ENCODE assay signal across 1 cellular context in the genomic region with DNA sequence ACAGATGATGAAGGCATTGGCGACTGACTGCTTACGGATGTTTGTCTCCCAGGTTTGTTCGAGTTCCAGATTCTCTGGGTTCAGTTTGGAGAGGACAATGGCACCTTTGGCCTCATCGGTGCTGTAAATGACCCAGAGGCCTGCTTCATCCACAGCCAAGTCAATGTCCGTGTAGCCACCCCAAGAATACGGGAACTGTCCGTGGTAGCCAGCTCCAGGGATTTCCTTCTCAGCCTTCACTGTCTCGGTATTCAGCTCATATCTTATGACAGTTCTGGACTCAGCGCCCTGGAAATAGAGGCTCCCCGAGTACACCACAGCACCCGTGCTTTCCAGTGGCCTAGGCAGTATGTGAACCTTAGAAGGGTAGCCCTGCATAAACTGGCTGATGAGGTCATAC.
TF ChIP-seq lines count a peak whose summit lies in the region.

No MANE protein-coding gene starts in this region.

TF ChIP-seq in K562, 482 proteins besides CTCF, POLR2A, EP300 and RAD21:
- TF ChIP-seq KLF6 (CRISPR knock-in tag; IDR thresholded peaks at IDR 0.05; ENCODE audit: borderline replicate concordance): no peak
- no peak for TF ChIP-seq HNRNPUL1 (IDR thresholded peaks at IDR 0.05; ENCODE audit: low read length)
- TF ChIP-seq SIRT6 (IDR thresholded peaks at IDR 0.05; ENCODE audit: low read depth, low read length): no peak
- TF ChIP-seq, protein P1, sequence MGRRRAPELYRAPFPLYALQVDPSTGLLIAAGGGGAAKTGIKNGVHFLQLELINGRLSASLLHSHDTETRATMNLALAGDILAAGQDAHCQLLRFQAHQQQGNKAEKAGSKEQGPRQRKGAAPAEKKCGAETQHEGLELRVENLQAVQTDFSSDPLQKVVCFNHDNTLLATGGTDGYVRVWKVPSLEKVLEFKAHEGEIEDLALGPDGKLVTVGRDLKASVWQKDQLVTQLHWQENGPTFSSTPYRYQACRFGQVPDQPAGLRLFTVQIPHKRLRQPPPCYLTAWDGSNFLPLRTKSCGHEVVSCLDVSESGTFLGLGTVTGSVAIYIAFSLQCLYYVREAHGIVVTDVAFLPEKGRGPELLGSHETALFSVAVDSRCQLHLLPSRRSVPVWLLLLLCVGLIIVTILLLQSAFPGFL (CRISPR knock-in tag; IDR thresholded peaks at IDR 0.05): no peak
- TF ChIP-seq, protein P2, sequence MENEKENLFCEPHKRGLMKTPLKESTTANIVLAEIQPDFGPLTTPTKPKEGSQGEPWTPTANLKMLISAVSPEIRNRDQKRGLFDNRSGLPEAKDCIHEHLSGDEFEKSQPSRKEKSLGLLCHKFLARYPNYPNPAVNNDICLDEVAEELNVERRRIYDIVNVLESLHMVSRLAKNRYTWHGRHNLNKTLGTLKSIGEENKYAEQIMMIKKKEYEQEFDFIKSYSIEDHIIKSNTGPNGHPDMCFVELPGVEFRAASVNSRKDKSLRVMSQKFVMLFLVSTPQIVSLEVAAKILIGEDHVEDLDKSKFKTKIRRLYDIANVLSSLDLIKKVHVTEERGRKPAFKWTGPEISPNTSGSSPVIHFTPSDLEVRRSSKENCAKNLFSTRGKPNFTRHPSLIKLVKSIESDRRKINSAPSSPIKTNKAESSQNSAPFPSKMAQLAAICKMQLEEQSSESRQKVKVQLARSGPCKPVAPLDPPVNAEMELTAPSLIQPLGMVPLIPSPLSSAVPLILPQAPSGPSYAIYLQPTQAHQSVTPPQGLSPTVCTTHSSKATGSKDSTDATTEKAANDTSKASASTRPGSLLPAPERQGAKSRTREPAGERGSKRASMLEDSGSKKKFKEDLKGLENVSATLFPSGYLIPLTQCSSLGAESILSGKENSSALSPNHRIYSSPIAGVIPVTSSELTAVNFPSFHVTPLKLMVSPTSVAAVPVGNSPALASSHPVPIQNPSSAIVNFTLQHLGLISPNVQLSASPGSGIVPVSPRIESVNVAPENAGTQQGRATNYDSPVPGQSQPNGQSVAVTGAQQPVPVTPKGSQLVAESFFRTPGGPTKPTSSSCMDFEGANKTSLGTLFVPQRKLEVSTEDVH (IDR thresholded peaks at IDR 0.05; ENCODE audit: low read depth, partially characterized antibody): no peak
- no peak for TF ChIP-seq TBL1XR1 (IDR thresholded peaks at IDR 0.05; ENCODE audit: low read length in 2 of 2)
- TF ChIP-seq MIER1 (IDR thresholded peaks at IDR 0.05; ENCODE audit: low read depth): peak; percentile 84
- no peak for TF ChIP-seq NEUROD1 (IDR thresholded peaks at IDR 0.05; ENCODE audit: borderline replicate concordance, low read depth, low read length, partially characterized antibody)
- TF ChIP-seq, protein P3, sequence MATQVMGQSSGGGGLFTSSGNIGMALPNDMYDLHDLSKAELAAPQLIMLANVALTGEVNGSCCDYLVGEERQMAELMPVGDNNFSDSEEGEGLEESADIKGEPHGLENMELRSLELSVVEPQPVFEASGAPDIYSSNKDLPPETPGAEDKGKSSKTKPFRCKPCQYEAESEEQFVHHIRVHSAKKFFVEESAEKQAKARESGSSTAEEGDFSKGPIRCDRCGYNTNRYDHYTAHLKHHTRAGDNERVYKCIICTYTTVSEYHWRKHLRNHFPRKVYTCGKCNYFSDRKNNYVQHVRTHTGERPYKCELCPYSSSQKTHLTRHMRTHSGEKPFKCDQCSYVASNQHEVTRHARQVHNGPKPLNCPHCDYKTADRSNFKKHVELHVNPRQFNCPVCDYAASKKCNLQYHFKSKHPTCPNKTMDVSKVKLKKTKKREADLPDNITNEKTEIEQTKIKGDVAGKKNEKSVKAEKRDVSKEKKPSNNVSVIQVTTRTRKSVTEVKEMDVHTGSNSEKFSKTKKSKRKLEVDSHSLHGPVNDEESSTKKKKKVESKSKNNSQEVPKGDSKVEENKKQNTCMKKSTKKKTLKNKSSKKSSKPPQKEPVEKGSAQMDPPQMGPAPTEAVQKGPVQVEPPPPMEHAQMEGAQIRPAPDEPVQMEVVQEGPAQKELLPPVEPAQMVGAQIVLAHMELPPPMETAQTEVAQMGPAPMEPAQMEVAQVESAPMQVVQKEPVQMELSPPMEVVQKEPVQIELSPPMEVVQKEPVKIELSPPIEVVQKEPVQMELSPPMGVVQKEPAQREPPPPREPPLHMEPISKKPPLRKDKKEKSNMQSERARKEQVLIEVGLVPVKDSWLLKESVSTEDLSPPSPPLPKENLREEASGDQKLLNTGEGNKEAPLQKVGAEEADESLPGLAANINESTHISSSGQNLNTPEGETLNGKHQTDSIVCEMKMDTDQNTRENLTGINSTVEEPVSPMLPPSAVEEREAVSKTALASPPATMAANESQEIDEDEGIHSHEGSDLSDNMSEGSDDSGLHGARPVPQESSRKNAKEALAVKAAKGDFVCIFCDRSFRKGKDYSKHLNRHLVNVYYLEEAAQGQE (CRISPR knock-in tag; IDR thresholded peaks at IDR 0.05; ENCODE audit: low read depth): peak; percentile 85
- TF ChIP-seq, protein P4, sequence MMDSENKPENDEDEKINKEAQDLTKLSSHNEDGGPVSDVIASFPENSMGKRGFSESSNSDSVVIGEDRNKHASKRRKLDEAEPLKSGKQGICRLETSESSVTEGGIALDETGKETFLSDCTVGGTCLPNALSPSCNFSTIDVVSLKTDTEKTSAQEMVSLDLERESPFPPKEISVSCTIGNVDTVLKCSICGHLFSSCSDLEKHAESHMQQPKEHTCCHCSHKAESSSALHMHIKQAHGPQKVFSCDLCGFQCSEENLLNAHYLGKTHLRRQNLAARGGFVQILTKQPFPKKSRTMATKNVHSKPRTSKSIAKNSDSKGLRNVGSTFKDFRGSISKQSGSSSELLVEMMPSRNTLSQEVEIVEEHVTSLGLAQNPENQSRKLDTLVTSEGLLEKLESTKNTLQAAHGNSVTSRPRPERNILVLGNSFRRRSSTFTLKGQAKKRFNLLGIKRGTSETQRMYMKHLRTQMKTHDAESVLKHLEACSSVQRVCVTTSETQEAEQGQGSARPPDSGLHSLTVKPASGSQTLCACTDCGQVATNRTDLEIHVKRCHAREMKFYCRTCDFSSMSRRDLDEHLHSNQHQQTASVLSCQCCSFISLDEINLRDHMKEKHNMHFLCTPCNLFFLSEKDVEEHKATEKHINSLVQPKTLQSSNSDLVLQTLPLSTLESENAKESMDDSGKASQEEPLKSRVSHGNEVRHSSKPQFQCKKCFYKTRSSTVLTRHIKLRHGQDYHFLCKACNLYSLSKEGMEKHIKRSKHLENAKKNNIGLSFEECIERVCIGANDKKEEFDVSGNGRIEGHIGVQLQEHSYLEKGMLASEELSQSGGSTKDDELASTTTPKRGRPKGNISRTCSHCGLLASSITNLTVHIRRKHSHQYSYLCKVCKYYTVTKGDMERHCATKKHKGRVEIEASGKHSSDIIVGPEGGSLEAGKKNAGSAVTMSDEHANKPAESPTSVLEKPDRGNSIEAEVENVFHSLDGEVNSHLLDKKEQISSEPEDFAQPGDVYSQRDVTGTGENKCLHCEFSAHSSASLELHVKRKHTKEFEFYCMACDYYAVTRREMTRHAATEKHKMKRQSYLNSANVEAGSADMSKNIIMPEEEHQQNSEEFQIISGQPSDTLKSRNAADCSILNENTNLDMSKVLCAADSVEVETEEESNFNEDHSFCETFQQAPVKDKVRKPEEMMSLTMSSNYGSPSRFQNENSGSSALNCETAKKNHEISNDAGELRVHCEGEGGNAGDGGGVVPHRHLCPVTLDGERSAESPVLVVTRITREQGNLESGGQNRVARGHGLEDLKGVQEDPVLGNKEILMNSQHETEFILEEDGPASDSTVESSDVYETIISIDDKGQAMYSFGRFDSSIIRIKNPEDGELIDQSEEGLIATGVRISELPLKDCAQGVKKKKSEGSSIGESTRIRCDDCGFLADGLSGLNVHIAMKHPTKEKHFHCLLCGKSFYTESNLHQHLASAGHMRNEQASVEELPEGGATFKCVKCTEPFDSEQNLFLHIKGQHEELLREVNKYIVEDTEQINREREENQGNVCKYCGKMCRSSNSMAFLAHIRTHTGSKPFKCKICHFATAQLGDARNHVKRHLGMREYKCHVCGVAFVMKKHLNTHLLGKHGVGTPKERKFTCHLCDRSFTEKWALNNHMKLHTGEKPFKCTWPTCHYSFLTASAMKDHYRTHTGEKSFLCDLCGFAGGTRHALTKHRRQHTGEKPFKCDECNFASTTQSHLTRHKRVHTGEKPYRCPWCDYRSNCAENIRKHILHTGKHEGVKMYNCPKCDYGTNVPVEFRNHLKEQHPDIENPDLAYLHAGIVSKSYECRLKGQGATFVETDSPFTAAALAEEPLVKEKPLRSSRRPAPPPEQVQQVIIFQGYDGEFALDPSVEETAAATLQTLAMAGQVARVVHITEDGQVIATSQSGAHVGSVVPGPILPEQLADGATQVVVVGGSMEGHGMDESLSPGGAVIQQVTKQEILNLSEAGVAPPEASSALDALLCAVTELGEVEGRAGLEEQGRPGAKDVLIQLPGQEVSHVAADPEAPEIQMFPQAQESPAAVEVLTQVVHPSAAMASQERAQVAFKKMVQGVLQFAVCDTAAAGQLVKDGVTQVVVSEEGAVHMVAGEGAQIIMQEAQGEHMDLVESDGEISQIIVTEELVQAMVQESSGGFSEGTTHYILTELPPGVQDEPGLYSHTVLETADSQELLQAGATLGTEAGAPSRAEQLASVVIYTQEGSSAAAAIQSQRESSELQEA (IDR thresholded peaks at IDR 0.05; ENCODE audit: low read depth): no peak
- TF ChIP-seq, protein P5, sequence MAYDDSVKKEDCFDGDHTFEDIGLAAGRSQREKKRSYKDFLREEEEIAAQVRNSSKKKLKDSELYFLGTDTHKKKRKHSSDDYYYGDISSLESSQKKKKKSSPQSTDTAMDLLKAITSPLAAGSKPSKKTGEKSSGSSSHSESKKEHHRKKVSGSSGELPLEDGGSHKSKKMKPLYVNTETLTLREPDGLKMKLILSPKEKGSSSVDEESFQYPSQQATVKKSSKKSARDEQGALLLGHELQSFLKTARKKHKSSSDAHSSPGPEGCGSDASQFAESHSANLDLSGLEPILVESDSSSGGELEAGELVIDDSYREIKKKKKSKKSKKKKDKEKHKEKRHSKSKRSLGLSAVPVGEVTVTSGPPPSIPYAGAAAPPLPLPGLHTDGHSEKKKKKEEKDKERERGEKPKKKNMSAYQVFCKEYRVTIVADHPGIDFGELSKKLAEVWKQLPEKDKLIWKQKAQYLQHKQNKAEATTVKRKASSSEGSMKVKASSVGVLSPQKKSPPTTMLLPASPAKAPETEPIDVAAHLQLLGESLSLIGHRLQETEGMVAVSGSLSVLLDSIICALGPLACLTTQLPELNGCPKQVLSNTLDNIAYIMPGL (CRISPR knock-in tag; IDR thresholded peaks at IDR 0.05): no peak
- no peak for TF ChIP-seq FUS (optimal IDR thresholded peaks at IDR 0.05; ENCODE audit: low read depth, low read length)
- no peak for TF ChIP-seq PRMT5 (CRISPR knock-in tag; IDR thresholded peaks at IDR 0.05)
- TF ChIP-seq POLR3G (IDR thresholded peaks at IDR 0.05; ENCODE audit: extremely low read depth, insufficient read length, insufficient replicate concordance): no peak
- TF ChIP-seq, protein P6, sequence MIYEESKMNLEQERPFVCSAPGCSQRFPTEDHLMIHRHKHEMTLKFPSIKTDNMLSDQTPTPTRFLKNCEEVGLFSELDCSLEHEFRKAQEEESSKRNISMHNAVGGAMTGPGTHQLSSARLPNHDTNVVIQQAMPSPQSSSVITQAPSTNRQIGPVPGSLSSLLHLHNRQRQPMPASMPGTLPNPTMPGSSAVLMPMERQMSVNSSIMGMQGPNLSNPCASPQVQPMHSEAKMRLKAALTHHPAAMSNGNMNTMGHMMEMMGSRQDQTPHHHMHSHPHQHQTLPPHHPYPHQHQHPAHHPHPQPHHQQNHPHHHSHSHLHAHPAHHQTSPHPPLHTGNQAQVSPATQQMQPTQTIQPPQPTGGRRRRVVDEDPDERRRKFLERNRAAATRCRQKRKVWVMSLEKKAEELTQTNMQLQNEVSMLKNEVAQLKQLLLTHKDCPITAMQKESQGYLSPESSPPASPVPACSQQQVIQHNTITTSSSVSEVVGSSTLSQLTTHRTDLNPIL (CRISPR knock-in tag; IDR thresholded peaks at IDR 0.05): no peak
- no peak for TF ChIP-seq THRAP3 (IDR thresholded peaks at IDR 0.05; ENCODE audit: borderline replicate concordance)
- TF ChIP-seq NCOA6 (IDR thresholded peaks at IDR 0.05): no peak
- TF ChIP-seq EHMT2 (IDR thresholded peaks at IDR 0.05): peak; percentile 89
- TF ChIP-seq PCBP2 (IDR thresholded peaks at IDR 0.05; ENCODE audit: low read depth, low read length, poor library complexity, severe bottlenecking): no peak
